ENCODE assay signal across 8 cellular contexts in the genomic region with DNA sequence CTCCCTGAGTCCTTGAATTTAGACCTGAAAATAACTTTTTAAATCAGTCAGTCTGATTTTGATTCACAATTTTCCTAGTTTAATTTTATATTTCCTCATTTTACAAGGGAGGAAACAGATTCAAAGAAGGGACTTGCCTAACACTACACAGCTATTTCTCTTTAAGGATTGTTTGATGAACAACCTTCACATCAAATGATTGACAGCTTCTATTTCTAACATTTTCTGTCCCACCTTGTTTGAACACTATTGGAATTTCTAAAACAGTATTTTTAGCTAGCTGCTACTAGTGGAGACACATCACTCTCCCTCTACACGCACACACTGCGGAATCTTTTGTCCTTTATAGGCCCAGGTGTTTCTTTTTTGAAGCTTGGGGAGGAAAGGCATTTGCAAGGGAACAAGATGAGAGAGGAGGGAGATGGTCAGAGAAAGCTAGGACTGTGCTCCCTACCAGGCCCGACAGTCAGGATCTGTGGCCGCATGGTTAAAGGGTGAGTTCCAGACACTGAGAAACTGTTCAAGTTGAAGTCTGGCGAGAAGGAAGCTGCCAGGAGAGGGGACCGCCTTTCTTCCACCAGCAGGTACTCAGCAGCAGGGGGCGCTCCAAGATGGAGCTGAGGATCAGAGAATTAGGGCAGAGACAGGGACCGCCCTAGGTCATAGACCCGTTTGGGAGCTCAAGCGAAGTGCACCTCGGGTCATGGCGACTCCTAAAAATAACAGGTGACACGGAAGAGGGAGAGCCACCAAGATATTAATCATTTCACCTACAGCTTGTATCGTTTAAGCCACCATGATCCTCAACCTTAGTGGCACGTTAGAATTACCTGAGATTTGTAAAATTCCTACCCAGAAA. TPM values are rescaled to one million over a fixed set of nuclear protein-coding genes. Genes with fewer than 3 reads are reported as not detected.
DNase-seq lines count a peak whose midpoint lies in the region; ATAC-seq, FAIRE-seq and TF ChIP-seq lines count a peak whose summit lies in the region.

No MANE protein-coding gene starts in this region.

- 53% methylated on average over 15 of the region's 15 CpGs for WGBS in SK-N-SH (ENCODE audit: low lambda C conversion rate)

- H3K4me3 ChIP-seq in SK-N-SH (ENCODE audit: low read depth in 2 of 2, low read length in 1 of 2) (peak overlapping the region in 1 of 2 experiments; percentile 23; a peak in 1 of 4 replicates), keratinocyte (ENCODE audit: control insufficient read depth in 2 of 3, extremely low read depth in 1 of 3, insufficient read depth in 2 of 3, low read depth in 1 of 3, low read length in 3 of 3) (no peak overlapping the region)

- TF ChIP-seq RAD21 in SK-N-SH (IDR thresholded peaks at IDR 0.05; ENCODE audit: low read length): peak; percentile 53

- H3K9me3 ChIP-seq in SK-N-SH: no peaks in the 10 kb centered on the region
- no peaks in the 10 kb centered on the region for H3K9me3 ChIP-seq in keratinocyte (ENCODE audit: control insufficient read depth, low read depth, low read length)

- no peaks in the 10 kb centered on the region for H3K36me3 Mint-ChIP-seq in activated naive CD4-positive, alpha-beta T cell treated with anti-CD3 and anti-CD28 coated beads, Interleukin-2, amount 50 U/mL, for 72 hours

- TF ChIP-seq CTCF in SK-N-SH (IDR thresholded peaks at IDR 0.05) (peak; percentile 51), keratinocyte (optimal IDR thresholded peaks at IDR 0.05 in 1 of 3, IDR thresholded peaks at IDR 0.05 in 1 of 3, conservative IDR thresholded peaks at IDR 0.05 in 1 of 3; ENCODE audit: extremely low read depth in 1 of 3, insufficient read depth in 2 of 3, low read length in 3 of 3) (peak; percentile 69 to 83 (median 80))

- POLR2A ChIA-PET in SK-N-SH (lab: Yijun Ruan, JAX): interaction anchor here (0.5 kb wide), 1 partner anchor 468 kb away, joined by 3 read pairs; no protein-coding TSS in a partner anchor

- H3K9ac ChIP-seq in SK-N-SH (no peak overlapping the region), keratinocyte (ENCODE audit: control insufficient read depth, extremely low read depth, insufficient read depth, low read length) (no peak overlapping the region)

- H2AFZ ChIP-seq in SK-N-SH (ENCODE audit: low read depth) (no peak overlapping the region), keratinocyte (ENCODE audit: control insufficient read depth, low read length) (no peak overlapping the region)

- peaks cover 0 to 2% of the 10 kb centered on the region in 2 donors for H3K9me3 Mint-ChIP-seq in activated naive CD4-positive, alpha-beta T cell treated with anti-CD3 and anti-CD28 coated beads, Interleukin-2, amount 50 U/mL, for 72 hours

- H3K27me3 ChIP-seq in SK-N-SH (ENCODE audit: insufficient read depth): no peaks in the 10 kb centered on the region
- H3K27me3 ChIP-seq in keratinocyte (ENCODE audit: control insufficient read depth, extremely low read depth, insufficient read depth, low read length): no peaks in the 10 kb centered on the region

- no peak for FAIRE-seq in keratinocyte (lab: Jason Lieb, UNC)

- no peaks in the 10 kb centered on the region for H3K9me1 ChIP-seq in keratinocyte (ENCODE audit: control insufficient read depth, extremely low read depth, insufficient read depth, low read length)

- peak overlapping the region; percentile 15 to 33 for H3K27ac Mint-ChIP-seq in activated naive CD4-positive, alpha-beta T cell treated with anti-CD3 and anti-CD28 coated beads, Interleukin-2, amount 50 U/mL, for 72 hours

- H3K79me2 ChIP-seq in SK-N-SH (ENCODE audit: insufficient read depth) (no peaks in the 10 kb centered on the region), keratinocyte (ENCODE audit: control insufficient read depth, insufficient read depth, low read length) (no peaks in the 10 kb centered on the region)

- H3K27ac ChIP-seq in SK-N-SH (ENCODE audit: low read depth in 2 of 2, low read length in 1 of 2): no peak overlapping the region
- no peak overlapping the region for H3K27ac ChIP-seq in keratinocyte (ENCODE audit: control insufficient read depth, insufficient read depth, low read length)

- TF ChIP-seq EP300 in SK-N-SH (IDR thresholded peaks at IDR 0.05; ENCODE audit: borderline replicate concordance in 1 of 2, low read depth in 1 of 2, low read length in 1 of 2): no peak

- no peaks in the 10 kb centered on the region for H4K20me1 ChIP-seq in SK-N-SH (ENCODE audit: insufficient read depth)
- H4K20me1 ChIP-seq in keratinocyte (ENCODE audit: control insufficient read depth, extremely low read depth, insufficient read depth, low read length): no peaks in the 10 kb centered on the region

- CTCF ChIA-PET in SK-N-SH (lab: Yijun Ruan, JAX): interaction anchor here (0.7 to 4.0 kb wide), 16 partner anchors 8 to 514 kb away, joined by 3 to 48 read pairs (median 3); no protein-coding TSS in a partner anchor

- ATAC-seq in HG03378 (IDR thresholded peaks at IDR 0.05; ENCODE audit: unreplicated experiment): peak; percentile 74
- ATAC-seq in activated naive CD4-positive, alpha-beta T cell treated with anti-CD3 and anti-CD28 coated beads, Interleukin-2, amount 50 U/mL, for 72 hours: peak; percentile 52 to 63

- H3K4me1 ChIP-seq in SK-N-SH (ENCODE audit: control insufficient read depth in 1 of 2, insufficient read depth in 2 of 2, low read depth in 1 of 2, low read length in 1 of 2): peaks cover 0 to 12% of the 10 kb centered on the region in 2 experiments; a peak in 1 of 4 replicates
- peaks cover 14% of the 10 kb centered on the region for H3K4me1 ChIP-seq in keratinocyte (ENCODE audit: control insufficient read depth, extremely low read depth, insufficient read depth, low read length)

- H3K4me2 ChIP-seq in SK-N-SH (no peak overlapping the region), keratinocyte (ENCODE audit: control insufficient read depth, extremely low read depth, insufficient read depth, low read depth, low read length) (peak overlapping the region; percentile 50)

- H3F3A ChIP-seq in SK-N-SH (replicated peaks; ENCODE audit: insufficient read depth): peaks cover 4% of the 10 kb centered on the region

- no peaks in the 10 kb centered on the region for H3K9me2 ChIP-seq in SK-N-SH

- DNase-seq in Ammon's horn (ENCODE audit: low spot score): peak; percentile 31
- peak; percentile 51 for DNase-seq in GM19238 (ENCODE audit: insufficient read length, low spot score)
- DNase-seq in SK-N-SH: peak; percentile 37
- DNase-seq in activated naive CD4-positive, alpha-beta T cell treated with anti-CD3 and anti-CD28 coated beads, Interleukin-2, amount 50 U/mL, for 72 hours (ENCODE audit: low spot score in 2 of 2): peak; percentile 69 to 89
- no peak for DNase-seq in keratinocyte (ENCODE audit: low read depth, low spot score)
- peak; percentile 69 for DNase-seq in stimulated activated CD8-positive, alpha-beta memory T cell treated with anti-CD3 and anti-CD28 coated beads, Interleukin-15, amount 100 ng/mL, for 48 hours (ENCODE audit: low read depth in 2 of 2)
- no peak for DNase-seq in middle frontal gyrus (ENCODE audit: extremely low spot score, low spot score)

- no peaks in the 10 kb centered on the region for H3K36me3 ChIP-seq in SK-N-SH (replicated peaks in 1 of 2; ENCODE audit: control insufficient read depth in 1 of 2, insufficient read depth in 2 of 2, low read length in 1 of 2)
- no peaks in the 10 kb centered on the region for H3K36me3 ChIP-seq in keratinocyte (ENCODE audit: control insufficient read depth in 2 of 2, extremely low read depth in 1 of 2, insufficient read depth in 2 of 2, low read length in 2 of 2)

- dilution Hi-C loops in keratinocyte (cut with MboI; ENCODE audit: extremely low pct_ligation_motif_present, low sequenced_read_pairs): no loop called here

TF ChIP-seq in SK-N-SH, 30 proteins besides CTCF, POLR2A, EP300 and RAD21:
- TF ChIP-seq, protein P1, sequence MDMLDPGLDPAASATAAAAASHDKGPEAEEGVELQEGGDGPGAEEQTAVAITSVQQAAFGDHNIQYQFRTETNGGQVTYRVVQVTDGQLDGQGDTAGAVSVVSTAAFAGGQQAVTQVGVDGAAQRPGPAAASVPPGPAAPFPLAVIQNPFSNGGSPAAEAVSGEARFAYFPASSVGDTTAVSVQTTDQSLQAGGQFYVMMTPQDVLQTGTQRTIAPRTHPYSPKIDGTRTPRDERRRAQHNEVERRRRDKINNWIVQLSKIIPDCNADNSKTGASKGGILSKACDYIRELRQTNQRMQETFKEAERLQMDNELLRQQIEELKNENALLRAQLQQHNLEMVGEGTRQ (IDR thresholded peaks at IDR 0.05; ENCODE audit: borderline replicate concordance, low read depth, low read length): no peak
- peak; percentile 45 for TF ChIP-seq SMC3 (IDR thresholded peaks at IDR 0.05; ENCODE audit: low read depth, low read length)

RNA-seq across cellular contexts. Expression of a gene that starts 49.7 kb away (rescaled TPM):
- polyA plus RNA-seq in SK-N-SH (2012; rRNA removed) (7.9 and 9.3 TPM in 2 replicates), keratinocyte (0.31 to 0.45 TPM (median 0.31 TPM) in 3 replicates)
- polyA plus RNA-seq in SK-N-SH (2012; cell fraction: cytosol; rRNA removed): 13.8 and 18.3 TPM in 2 replicates
- 2.4 and 4.2 TPM in 2 replicates for polyA plus RNA-seq in SK-N-SH (2012; cell fraction: nucleus; rRNA removed)
- total RNA-seq in activated naive CD4-positive, alpha-beta T cell treated with anti-CD3 and anti-CD28 coated beads, Interleukin-2, amount 50 U/mL, for 72 hours: 10 to 100 TPM in 1 of 2 donors, under 1 TPM in 1; 0.68 to 37.3 TPM
- polyA plus RNA-seq in keratinocyte (2011; ENCODE audit: low read depth): 0.22 TPM
- 0.19 and 0.56 TPM in 2 replicates for polyA plus RNA-seq in keratinocyte (2011; cell fraction: cytosol; rRNA removed)
- polyA plus RNA-seq in keratinocyte (2011; cell fraction: nucleus; rRNA removed): 0.56 and 0.67 TPM in 2 replicates
- 0.13 and 0.21 TPM in 2 replicates for polyA plus RNA-seq in keratinocyte (2012; ENCODE audit: low replicate concordance)
- not detected in 3 replicates for polyA minus RNA-seq in keratinocyte
- polyA minus RNA-seq in keratinocyte (2011; cell fraction: cytosol; rRNA and poly(A)+ RNA removed): not detected
- 1.2 TPM in 1 of 2 replicates, not detected in the other for polyA minus RNA-seq in keratinocyte (2011; cell fraction: nucleus; rRNA and poly(A)+ RNA removed)

Comparison
In these comparisons a context has a peak if more than half of its experiments do, and no peak if none do; other contexts are left out.
1. DNase-seq: peak in Ammon's horn (single experiment), GM19238 (single experiment), SK-N-SH (single experiment), activated naive CD4-positive, alpha-beta T cell treated with anti-CD3 and anti-CD28 coated beads, Interleukin-2, amount 50 U/mL, for 72 hours (2 of 2) and stimulated activated CD8-positive, alpha-beta memory T cell treated with anti-CD3 and anti-CD28 coated beads, Interleukin-15, amount 100 ng/mL, for 48 hours (2 of 2); none in keratinocyte (single experiment) and middle frontal gyrus (single experiment).